ENCODE assay signal across 1 cellular context in the genomic region with DNA sequence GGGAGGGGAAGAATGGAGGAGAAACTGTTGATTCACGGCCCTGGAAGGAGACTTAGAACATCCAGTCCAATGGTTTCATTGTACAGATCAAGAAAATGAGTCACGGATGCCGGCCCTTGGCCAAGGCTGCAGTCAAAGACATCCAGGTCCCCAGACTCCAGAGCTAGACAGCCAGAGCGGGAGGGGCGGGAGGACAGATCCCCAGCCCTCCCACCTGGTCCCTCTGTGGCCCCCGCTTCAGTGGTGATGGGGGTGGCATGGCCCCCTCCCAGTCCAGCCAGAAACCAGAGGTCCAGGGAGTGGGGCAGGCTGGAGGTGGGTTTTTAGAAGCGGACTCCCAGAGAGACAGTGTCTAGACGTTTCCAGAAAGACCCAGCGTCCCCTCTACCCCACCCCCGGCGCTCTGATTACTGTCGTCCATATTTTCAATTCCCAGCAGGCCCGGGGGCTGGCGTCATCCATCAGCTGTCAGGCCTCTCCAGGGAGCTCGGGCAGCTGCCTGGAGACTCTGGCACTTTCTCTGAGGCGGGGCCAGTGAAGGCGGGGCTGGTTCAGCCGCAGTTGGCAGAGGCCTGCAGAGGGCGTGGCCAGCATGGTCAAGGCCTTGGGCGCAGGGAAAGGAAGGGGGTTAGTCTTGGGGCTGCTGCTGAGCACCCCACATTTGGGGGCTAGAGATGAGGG.
TF ChIP-seq lines count a peak whose summit lies in the region.

No MANE protein-coding gene starts in this region.

TF ChIP-seq in K562, 482 proteins besides CTCF, POLR2A, EP300 and RAD21 (continued from another document):
- TF ChIP-seq, protein P1, sequence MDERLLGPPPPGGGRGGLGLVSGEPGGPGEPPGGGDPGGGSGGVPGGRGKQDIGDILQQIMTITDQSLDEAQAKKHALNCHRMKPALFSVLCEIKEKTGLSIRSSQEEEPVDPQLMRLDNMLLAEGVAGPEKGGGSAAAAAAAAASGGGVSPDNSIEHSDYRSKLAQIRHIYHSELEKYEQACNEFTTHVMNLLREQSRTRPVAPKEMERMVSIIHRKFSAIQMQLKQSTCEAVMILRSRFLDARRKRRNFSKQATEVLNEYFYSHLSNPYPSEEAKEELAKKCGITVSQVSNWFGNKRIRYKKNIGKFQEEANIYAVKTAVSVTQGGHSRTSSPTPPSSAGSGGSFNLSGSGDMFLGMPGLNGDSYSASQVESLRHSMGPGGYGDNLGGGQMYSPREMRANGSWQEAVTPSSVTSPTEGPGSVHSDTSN (CRISPR knock-in tag; IDR thresholded peaks at IDR 0.05; ENCODE audit: low read depth), result peak; percentile 72
- TF ChIP-seq, protein P1 (tag; conservative IDR thresholded peaks at IDR 0.05; ENCODE audit: low read depth), result peak; percentile 95
- TF ChIP-seq FOXK1 (CRISPR knock-in tag; IDR thresholded peaks at IDR 0.05; ENCODE audit: borderline replicate concordance) (no peak), FUS (optimal IDR thresholded peaks at IDR 0.05; ENCODE audit: low read depth, low read length) (no peak), IRF2 (CRISPR knock-in tag; IDR thresholded peaks at IDR 0.05) (no peak), ELF1 (tag; IDR thresholded peaks at IDR 0.05) (no peak), JUN (IDR thresholded peaks at IDR 0.05; ENCODE audit: borderline replicate concordance, low read depth, low read length) (0 out of 2 replicates have a peak, but pooled peaks have one; percentile 44), JUN (CRISPR knock-in tag; IDR thresholded peaks at IDR 0.05; ENCODE audit: borderline replicate concordance) (no peak), TAF1 (IDR thresholded peaks at IDR 0.05; ENCODE audit: control insufficient read depth, extremely low read depth, insufficient read depth, low read length, severe bottlenecking) (peak; percentile 59), SETDB1 (IDR thresholded peaks at IDR 0.05; ENCODE audit: low read length) (no peak), CREB1 (IDR thresholded peaks at IDR 0.05) (no peak; the same call in 1 of the 2 replicates), CREB1 (CRISPR knock-in tag; IDR thresholded peaks at IDR 0.05) (peak; percentile 20; the same call in 1 of the 2 replicates), ZNF583 (CRISPR knock-in tag; IDR thresholded peaks at IDR 0.05) (peak; percentile 36; the same call in 1 of the 2 replicates), FOXK2 (conservative IDR thresholded peaks at IDR 0.05 in 1 of 2, IDR thresholded peaks at IDR 0.05 in 1 of 2; ENCODE audit: low read depth in 2 of 2) (peak; percentile 40 to 50; a peak in 2 of 4 replicates), ZBTB9 (CRISPR knock-in tag; IDR thresholded peaks at IDR 0.05) (peak; percentile 25; the same call in 1 of the 2 replicates), ZNF197 (CRISPR knock-in tag; IDR thresholded peaks at IDR 0.05; ENCODE audit: low read depth) (no peak), NR2C2 (CRISPR knock-in tag; IDR thresholded peaks at IDR 0.05) (no peak), NR2C2 (tag; IDR thresholded peaks at IDR 0.05) (peak; percentile 59), CUX1 (CRISPR knock-in tag; IDR thresholded peaks at IDR 0.05) (no peak), RUNX1 (IDR thresholded peaks at IDR 0.05; ENCODE audit: low read depth) (no peak), DACH1 (IDR thresholded peaks at IDR 0.05; ENCODE audit: partially characterized antibody) (peak; percentile 52), KLF1 (tag; IDR thresholded peaks at IDR 0.05) (peak; percentile 27; the same call in 1 of the 2 replicates), ZNF175 (CRISPR knock-in tag; IDR thresholded peaks at IDR 0.05; ENCODE audit: low read depth) (0 out of 2 replicates have a peak, but pooled peaks have one; percentile 50)
- TF ChIP-seq, protein P2, sequence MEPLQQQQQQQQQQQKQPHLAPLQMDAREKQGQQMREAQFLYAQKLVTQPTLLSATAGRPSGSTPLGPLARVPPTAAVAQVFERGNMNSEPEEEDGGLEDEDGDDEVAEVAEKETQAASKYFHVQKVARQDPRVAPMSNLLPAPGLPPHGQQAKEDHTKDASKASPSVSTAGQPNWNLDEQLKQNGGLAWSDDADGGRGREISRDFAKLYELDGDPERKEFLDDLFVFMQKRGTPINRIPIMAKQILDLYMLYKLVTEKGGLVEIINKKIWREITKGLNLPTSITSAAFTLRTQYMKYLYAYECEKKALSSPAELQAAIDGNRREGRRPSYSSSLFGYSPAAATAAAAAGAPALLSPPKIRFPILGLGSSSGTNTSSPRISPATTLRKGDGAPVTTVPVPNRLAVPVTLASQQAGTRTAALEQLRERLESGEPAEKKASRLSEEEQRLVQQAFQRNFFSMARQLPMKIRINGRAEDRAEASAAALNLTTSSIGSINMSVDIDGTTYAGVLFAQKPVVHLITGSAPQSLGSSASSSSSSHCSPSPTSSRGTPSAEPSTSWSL (CRISPR knock-in tag; IDR thresholded peaks at IDR 0.05; ENCODE audit: borderline replicate concordance), result 0 out of 2 replicates have a peak, but pooled peaks have one; percentile 12
